ENCODE assay signal across 8 cellular contexts in genomic region chr14:92951912-92952471, GRCh38. TPM values are rescaled to one million over a fixed set of nuclear protein-coding genes. Genes with fewer than 3 reads are reported as not detected.
DNase-seq lines count a peak whose midpoint lies in the region; ATAC-seq, FAIRE-seq and TF ChIP-seq lines count a peak whose summit lies in the region.

No MANE protein-coding gene starts in this region.

- peak overlapping the region; percentile 61 to 64; a peak in 5 of 6 replicates for H3K27ac ChIP-seq in A549

- no peaks in the 10 kb centered on the region for H3K9me3 Mint-ChIP-seq in memory B cell

- H3K4me1 ChIP-seq in A549, result peaks cover 10% of the 10 kb centered on the region

- peak; percentile 70 to 84 for DNase-seq in A549 (ENCODE audit: low read depth in 1 of 2, low spot score in 1 of 2)
- DNase-seq in GM13977 (ENCODE audit: low spot score), result peak; percentile 95
- peak; percentile 80 for DNase-seq in NCI-H82 (lab: John Stamatoyannopoulos, UW)
- DNase-seq in activated CD8-positive, alpha-beta memory T cell treated with anti-CD3 and anti-CD28 coated beads for 24 hours, result peak; percentile 95
- DNase-seq in effector CD8-positive, alpha-beta T cell (lab: John Stamatoyannopoulos, UW), result peak; percentile 70
- DNase-seq in memory B cell (ENCODE audit: low spot score in 2 of 2), result peak; percentile 81 to 89
- peak; percentile 62 to 69 for DNase-seq in stimulated activated CD8-positive, alpha-beta memory T cell treated with anti-CD3 and anti-CD28 coated beads, Interleukin-2, amount 100 ng/mL, for 1 hour (ENCODE audit: low read depth in 2 of 2)

- peak; percentile 93 to 97 for ATAC-seq in A549
- peak; percentile 76 for ATAC-seq in HG03159 (IDR thresholded peaks at IDR 0.05; ENCODE audit: unreplicated experiment)
- ATAC-seq in memory B cell (ENCODE audit: low read depth), result peak; percentile 97

- H3K27ac Mint-ChIP-seq in memory B cell, result no peak overlapping the region

- peak; percentile 98 for TF ChIP-seq RAD21 in A549 (conservative IDR thresholded peaks at IDR 0.05 in 1 of 2, IDR thresholded peaks at IDR 0.05 in 1 of 2)

- H3K4me1 Mint-ChIP-seq in memory B cell, result peaks cover 6% of the 10 kb centered on the region

- POLR2A ChIA-PET in A549 (lab: Yijun Ruan, JAX), result interaction anchor here (1.1 kb wide), 1 partner anchor 163 kb away, joined by 4 read pairs; the partner anchor contains the start of gene ITPK1

- no peak for FAIRE-seq in A549 (lab: Jason Lieb, UNC)

- no peak overlapping the region for H3K4me2 ChIP-seq in A549

- 19% methylated on average over 14 of the region's 18 CpGs for WGBS in A549 (ENCODE audit: missing lambda C conversion rate)

- TF ChIP-seq EP300 in A549 (IDR thresholded peaks at IDR 0.05), result no peak

- in situ Hi-C loops in GM13977 (cut with MboI; ENCODE audit: low pct_unique_long_range_greater_than_20kb, low sequenced_read_pairs, unreplicated experiment), result loop anchor here (10.0 kb wide), 1 partner anchor 183 kb away; no protein-coding TSS in a partner anchor

- TF ChIP-seq POLR2A in A549 (IDR thresholded peaks at IDR 0.05; ENCODE audit: low read length), result no peak

- CTCF ChIA-PET in A549 (lab: Yijun Ruan, JAX), result interaction anchor here (0.6 to 7.0 kb wide), 55 partner anchors 8 to 526 kb away, joined by 3 to 96 read pairs (median 5); partner anchors contain the start of genes GON7, ITPK1 and UBR7

- H3K36me3 Mint-ChIP-seq in memory B cell, result peaks cover 17% of the 10 kb centered on the region

- H3K4me3 ChIP-seq in A549, result no peak overlapping the region

- no peaks in the 10 kb centered on the region for H3K9me3 ChIP-seq in A549

- H3K27me3 Mint-ChIP-seq in memory B cell, result no peaks in the 10 kb centered on the region

- peak; percentile 95 for TF ChIP-seq CTCF in A549 (IDR thresholded peaks at IDR 0.05)
- TF ChIP-seq CTCF in GM13977 (IDR thresholded peaks at IDR 0.05; ENCODE audit: extremely low read depth, insufficient read depth, missing control alignments), result peak; percentile 96

- H3K4me3 Mint-ChIP-seq in memory B cell, result no peak overlapping the region

TF ChIP-seq in A549, 52 proteins besides CTCF, POLR2A, EP300 and RAD21:
- no peak for TF ChIP-seq PBX3 (IDR thresholded peaks at IDR 0.05)
- peak; percentile 56 for TF ChIP-seq USF2 (IDR thresholded peaks at IDR 0.05)
- TF ChIP-seq HMGXB4 (CRISPR knock-in tag; IDR thresholded peaks at IDR 0.05; ENCODE audit: borderline replicate concordance), result no peak
- peak; percentile 81; the same call in 1 of the 2 replicates for TF ChIP-seq MYC (IDR thresholded peaks at IDR 0.05; ENCODE audit: borderline replicate concordance, low read length)
- peak; percentile 91 for TF ChIP-seq MAX (IDR thresholded peaks at IDR 0.05)
- peak; percentile 96 for TF ChIP-seq SMC3 (IDR thresholded peaks at IDR 0.05)

RNA-seq across cellular contexts. Expression of gene CHGA, which starts 29.0 kb away (rescaled TPM):
- polyA plus RNA-seq in A549 (2011; rRNA removed) (0.11 and 0.32 TPM in 2 replicates), A549 (2017; fragmentation: RNase III; extraction: RNeasy Plus Mini Kit Qiagen cat#74134 plus additional on column Dnase treatment) (0.61 to 0.73 TPM (median 0.70 TPM) in 3 replicates)
- polyA plus RNA-seq in A549 (2012; cell fraction: cytosol; rRNA removed), result 0.44 and 0.45 TPM in 2 replicates
- 0.83 and 0.94 TPM in 2 replicates for polyA plus RNA-seq in A549 (2012; cell fraction: nucleus; rRNA removed)
- polyA minus RNA-seq in A549 (2011; rRNA and poly(A)+ RNA removed), result not detected in 2 replicates
